ENCODE assay signal across 23 cellular contexts in the genomic region with DNA sequence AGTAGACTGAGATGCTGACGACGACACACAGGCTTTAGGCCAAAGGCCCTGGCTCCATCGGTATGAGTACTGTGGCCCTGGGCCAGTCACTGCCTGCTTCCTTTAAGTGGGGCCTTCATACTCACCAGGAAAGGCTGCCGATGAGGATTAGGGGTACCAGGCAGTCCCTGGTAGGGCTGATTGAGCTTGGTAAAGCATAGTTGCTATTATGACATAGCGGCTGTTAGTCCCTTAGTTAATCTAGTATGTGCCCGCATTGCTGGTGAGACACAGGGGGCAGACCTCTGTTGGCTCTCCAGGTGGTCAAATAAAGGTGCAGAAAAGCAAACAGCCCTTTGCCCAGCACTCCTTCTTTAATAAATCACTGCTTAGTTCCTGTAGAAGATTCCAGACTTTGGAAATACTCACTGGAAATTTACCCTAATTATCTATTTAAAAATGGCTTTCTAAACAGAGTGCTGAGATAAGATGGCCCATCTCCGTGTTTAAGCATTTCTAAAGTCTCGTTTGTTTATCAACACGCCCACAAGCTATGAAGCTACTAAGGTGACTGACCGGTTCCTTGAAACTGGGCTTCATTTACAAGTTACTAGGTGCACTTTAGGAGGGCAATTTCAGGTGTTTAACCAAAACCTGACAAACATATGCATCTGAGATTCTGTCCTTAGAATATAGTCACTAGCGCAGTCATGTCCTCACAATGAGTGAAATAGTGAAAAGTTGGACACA. TPM values are rescaled to one million over a fixed set of nuclear protein-coding genes. Genes with fewer than 3 reads are reported as not detected.
DNase-seq lines count a peak whose midpoint lies in the region; ATAC-seq, FAIRE-seq and TF ChIP-seq lines count a peak whose summit lies in the region.
"Had no signal": no experiment of that assay in that cellular context is flagged by ENCODE, and none has a peak within 500 bp of the region (broad histone marks: within the 10 kb centered on the region; RNA-seq: fewer than 3 reads in every experiment).

No MANE protein-coding gene starts in this region.

- CTCF ChIA-PET in A549 (lab: Yijun Ruan, JAX), result no interaction called here
- CTCF ChIA-PET in activated CD4-positive, alpha-beta T cell treated with anti-CD3 and anti-CD28 coated beads, Interleukin-2, amount 10 ng/mL, durations not matched to agents 7 days and 5 days (lab: Charles Lee), result interaction anchor here (1.2 kb wide), 1 partner anchor 40 kb away, joined by 3 read pairs; no protein-coding TSS in a partner anchor

- POLR2A ChIA-PET in A549 (lab: Yijun Ruan, JAX), result no interaction called here
- POLR2A ChIA-PET in activated CD4-positive, alpha-beta T cell treated with anti-CD3 and anti-CD28 coated beads, Interleukin-2, amount 10 ng/mL, durations not matched to agents 7 days and 5 days (lab: Charles Lee), result interaction anchor here (0.6 kb wide), 1 partner anchor 87 kb away, joined by 3 read pairs; no protein-coding TSS in a partner anchor

- H3K4me1 Mint-ChIP-seq in activated CD4-positive, alpha-beta T cell treated with anti-CD3 and anti-CD28 coated beads, Interleukin-2, amount 10 ng/mL, durations not matched to agents 7 days and 5 days, result no peaks in the 10 kb centered on the region
- H3K4me1 Mint-ChIP-seq: B cell had no signal

- H3K27me3 Mint-ChIP-seq in activated CD4-positive, alpha-beta T cell treated with anti-CD3 and anti-CD28 coated beads, Interleukin-2, amount 10 ng/mL, durations not matched to agents 7 days and 5 days, result peaks cover 27% of the 10 kb centered on the region

- no peak overlapping the region for H3K9ac ChIP-seq in liver (ENCODE audit: low read depth in 1 of 2, low read length in 2 of 2)
- H3K9ac ChIP-seq: neural progenitor cell had no signal

- H3K36me3 ChIP-seq in liver (ENCODE audit: control insufficient read depth in 4 of 4, insufficient read depth in 3 of 4, low read depth in 1 of 4, low read length in 3 of 4), result no peaks in the 10 kb centered on the region
- no peaks in the 10 kb centered on the region for H3K36me3 ChIP-seq in small intestine (ENCODE audit: control insufficient read depth in 2 of 2, insufficient read depth in 2 of 2, low read length in 2 of 2)
- H3K36me3 ChIP-seq: breast epithelium, neural progenitor cell, thyroid gland had no signal

- TF ChIP-seq POLR2A in A549 (IDR thresholded peaks at IDR 0.05; ENCODE audit: low read length), result no peak

- DNase-seq in A549 (ENCODE audit: low read depth in 1 of 2, low spot score in 1 of 2), result no peak
- peak; percentile 36 for DNase-seq in small intestine
- no peak for DNase-seq in amygdala (lab: John Stamatoyannopoulos, UW)
- DNase-seq in cerebellum (ENCODE audit: low spot score), result no peak
- no peak for DNase-seq in occipital lobe (lab: John Stamatoyannopoulos, UW)
- DNase-seq in activated CD4-positive, alpha-beta T cell treated with anti-CD3 and anti-CD28 coated beads, Interleukin-2, amount 10 ng/mL, durations not matched to agents 7 days and 5 days, result no peak
- DNase-seq: activated CD4-positive, alpha-beta T cell treated with anti-CD3 and anti-CD28 coated beads for 1 hour; activated naive CD4-positive, alpha-beta T cell; GF-D8; NCI-H2171; NCI-H510A treated with DMSO at 0.1 percent for 48 hours; stimulated activated CD4-positive, alpha-beta T cell treated with anti-CD3 and anti-CD28 coated beads, Interleukin-4, amount 100 ng/mL, for 24 hours; stimulated activated naive CD4-positive, alpha-beta T cell; thyroid gland had no signal

- peak; percentile 28 to 45; a peak in 3 of 6 replicates for ATAC-seq in A549
- ATAC-seq: Panc1 had no signal

- peak overlapping the region; percentile 49 for H3K4me2 ChIP-seq in A549
- H3K4me2 ChIP-seq: neural progenitor cell had no signal

- H3K27ac Mint-ChIP-seq in activated CD4-positive, alpha-beta T cell treated with anti-CD3 and anti-CD28 coated beads, Interleukin-2, amount 10 ng/mL, durations not matched to agents 7 days and 5 days, result no peak overlapping the region
- H3K27ac Mint-ChIP-seq: B cell, neural progenitor cell had no signal

- no peak for TF ChIP-seq CTCF in A549 (IDR thresholded peaks at IDR 0.05)
- no peak for TF ChIP-seq CTCF in liver (IDR thresholded peaks at IDR 0.05; ENCODE audit: low read depth, low read length, missing input control)

- H3K9me3 ChIP-seq in A549 (no peaks in the 10 kb centered on the region), liver (ENCODE audit: control insufficient read depth in 4 of 4, low read length in 3 of 4) (no peaks in the 10 kb centered on the region), small intestine (ENCODE audit: control insufficient read depth, low read depth) (no peaks in the 10 kb centered on the region)
- H3K9me3 ChIP-seq: breast epithelium, thyroid gland had no signal

- 46% methylated on average over 10 of the region's 11 CpGs for WGBS in A549 (ENCODE audit: missing lambda C conversion rate)
- 30% methylated on average over 11 of the region's 11 CpGs for WGBS in liver
- 17 to 60% (median 40%) methylated on average over 11 of the region's 11 CpGs for WGBS in small intestine, 3 donors

- TF ChIP-seq EP300 in A549 (IDR thresholded peaks at IDR 0.05), result no peak

- no peaks in the 10 kb centered on the region for H3K27me3 ChIP-seq in liver (ENCODE audit: control insufficient read depth in 4 of 4, insufficient read depth in 4 of 4, low read length in 3 of 4)
- H3K27me3 ChIP-seq in small intestine (ENCODE audit: control insufficient read depth in 2 of 2, insufficient read depth in 2 of 2, low read length in 2 of 2), result peaks cover 0 to 3% of the 10 kb centered on the region in 2 donors
- H3K27me3 ChIP-seq: breast epithelium, thyroid gland had no signal

- TF ChIP-seq RAD21 in A549 (conservative IDR thresholded peaks at IDR 0.05 in 1 of 2, IDR thresholded peaks at IDR 0.05 in 1 of 2) (no peak), liver (IDR thresholded peaks at IDR 0.05) (peak; percentile 19 to 25)

- H3K4me1 ChIP-seq in A549 (peaks cover 9% of the 10 kb centered on the region), liver (ENCODE audit: control insufficient read depth in 4 of 4, insufficient read depth in 4 of 4, low read length in 3 of 4) (peaks cover 1 to 23% (median 14%) of the 10 kb centered on the region in 4 donors), small intestine (ENCODE audit: control insufficient read depth in 2 of 2, insufficient read depth in 1 of 2, low read depth in 1 of 2, low read length in 1 of 2) (peaks cover 0 to 2% of the 10 kb centered on the region in 2 donors)
- H3K4me1 ChIP-seq: breast epithelium, neural progenitor cell, thyroid gland had no signal

- H3K27ac ChIP-seq in A549 (peak overlapping the region in 1 of 2 experiments; percentile 38; a peak in 1 of 6 replicates), angular gyrus (ENCODE audit: low read depth, low read length) (peak overlapping the region; percentile 51), liver (ENCODE audit: low read depth in 1 of 2, low read length in 2 of 2) (peak overlapping the region; percentile 25 to 55), small intestine (ENCODE audit: low read depth in 1 of 2, low read length in 1 of 2) (peak overlapping the region in 1 of 2 donors; percentile 21)
- H3K27ac ChIP-seq: breast epithelium, neural progenitor cell, thyroid gland had no signal

- H3K36me3 Mint-ChIP-seq in activated CD4-positive, alpha-beta T cell treated with anti-CD3 and anti-CD28 coated beads, Interleukin-2, amount 10 ng/mL, durations not matched to agents 7 days and 5 days (ENCODE audit: low read depth), result no peaks in the 10 kb centered on the region
- H3K36me3 Mint-ChIP-seq: neural progenitor cell had no signal

- no peaks in the 10 kb centered on the region for H3K9me3 Mint-ChIP-seq in activated CD4-positive, alpha-beta T cell treated with anti-CD3 and anti-CD28 coated beads, Interleukin-2, amount 10 ng/mL, durations not matched to agents 7 days and 5 days

- H3K4me3 ChIP-seq in A549 (no peak overlapping the region), liver (ENCODE audit: low read depth in 1 of 3, low read length in 3 of 3) (no peak overlapping the region), small intestine (ENCODE audit: low read depth in 1 of 2, low read length in 2 of 2) (no peak overlapping the region)
- H3K4me3 ChIP-seq: breast epithelium, neural progenitor cell, thyroid gland had no signal

- no peak overlapping the region for H3K4me3 Mint-ChIP-seq in activated CD4-positive, alpha-beta T cell treated with anti-CD3 and anti-CD28 coated beads, Interleukin-2, amount 10 ng/mL, durations not matched to agents 7 days and 5 days
- H3K4me3 Mint-ChIP-seq: B cell, neural progenitor cell had no signal

- FAIRE-seq in A549 (lab: Jason Lieb, UNC), result no peak
- no peak for FAIRE-seq in small intestine (lab: Jason Lieb, UNC)
- FAIRE-seq: H1, HTR-8/SVneo, keratinocyte had no signal

TF ChIP-seq in A549, 52 proteins besides CTCF, POLR2A, EP300 and RAD21 (continues in another document):
- TF ChIP-seq HOXB13 (CRISPR knock-in tag; IDR thresholded peaks at IDR 0.05; ENCODE audit: low read depth) (no peak), CHD2 (IDR thresholded peaks at IDR 0.05; ENCODE audit: low read length, partially characterized antibody) (no peak)

TF ChIP-seq in liver, 16 proteins besides CTCF, POLR2A, EP300 and RAD21 (continues in another document):
- TF ChIP-seq EGR1 (IDR thresholded peaks at IDR 0.05; ENCODE audit: low read depth in 2 of 2) (no peak), TAF1 (conservative IDR thresholded peaks at IDR 0.05) (no peak), FOXA1 (IDR thresholded peaks at IDR 0.05) (peak; percentile 12)
- TF ChIP-seq, protein P1, sequence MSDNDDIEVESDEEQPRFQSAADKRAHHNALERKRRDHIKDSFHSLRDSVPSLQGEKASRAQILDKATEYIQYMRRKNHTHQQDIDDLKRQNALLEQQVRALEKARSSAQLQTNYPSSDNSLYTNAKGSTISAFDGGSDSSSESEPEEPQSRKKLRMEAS (IDR thresholded peaks at IDR 0.05), result peak; percentile 38
- TF ChIP-seq, protein P2, sequence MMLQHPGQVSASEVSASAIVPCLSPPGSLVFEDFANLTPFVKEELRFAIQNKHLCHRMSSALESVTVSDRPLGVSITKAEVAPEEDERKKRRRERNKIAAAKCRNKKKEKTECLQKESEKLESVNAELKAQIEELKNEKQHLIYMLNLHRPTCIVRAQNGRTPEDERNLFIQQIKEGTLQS (IDR thresholded peaks at IDR 0.05), result no peak

RNA-seq across cellular contexts. Expression of a gene that starts 8.7 kb away (rescaled TPM):
- polyA plus RNA-seq in A549 (2011; rRNA removed) (12.4 and 15.5 TPM in 2 replicates), A549 (2017; fragmentation: RNase III; extraction: RNeasy Plus Mini Kit Qiagen cat#74134 plus additional on column Dnase treatment) (32.3 to 41.5 TPM (median 34.1 TPM) in 3 replicates), liver (10 to 100 TPM; 13.3 TPM), small intestine (10 to 100 TPM in 2 of 3 donors, 1 to 10 TPM in 1; 6.7 to 40.7 (median 16.8) TPM)
- polyA plus RNA-seq in A549 (2012; cell fraction: cytosol; rRNA removed), result 38.5 and 38.9 TPM in 2 replicates
- 35.0 and 42.2 TPM in 2 replicates for polyA plus RNA-seq in A549 (2012; cell fraction: nucleus; rRNA removed)
- 14.2 and 15.8 TPM in 2 replicates for polyA minus RNA-seq in A549 (2011; rRNA and poly(A)+ RNA removed)
- total RNA-seq in liver (10 to 100 TPM; 16.7 to 21.5 TPM), cerebellum (43.7 TPM), occipital lobe (45.2 TPM)
- 100 to 1,000 TPM; 140 to 148 TPM for total RNA-seq in activated CD4-positive, alpha-beta T cell treated with anti-CD3 and anti-CD28 coated beads, Interleukin-2, amount 10 ng/mL, durations not matched to agents 7 days and 5 days
